In the genomic region with DNA sequence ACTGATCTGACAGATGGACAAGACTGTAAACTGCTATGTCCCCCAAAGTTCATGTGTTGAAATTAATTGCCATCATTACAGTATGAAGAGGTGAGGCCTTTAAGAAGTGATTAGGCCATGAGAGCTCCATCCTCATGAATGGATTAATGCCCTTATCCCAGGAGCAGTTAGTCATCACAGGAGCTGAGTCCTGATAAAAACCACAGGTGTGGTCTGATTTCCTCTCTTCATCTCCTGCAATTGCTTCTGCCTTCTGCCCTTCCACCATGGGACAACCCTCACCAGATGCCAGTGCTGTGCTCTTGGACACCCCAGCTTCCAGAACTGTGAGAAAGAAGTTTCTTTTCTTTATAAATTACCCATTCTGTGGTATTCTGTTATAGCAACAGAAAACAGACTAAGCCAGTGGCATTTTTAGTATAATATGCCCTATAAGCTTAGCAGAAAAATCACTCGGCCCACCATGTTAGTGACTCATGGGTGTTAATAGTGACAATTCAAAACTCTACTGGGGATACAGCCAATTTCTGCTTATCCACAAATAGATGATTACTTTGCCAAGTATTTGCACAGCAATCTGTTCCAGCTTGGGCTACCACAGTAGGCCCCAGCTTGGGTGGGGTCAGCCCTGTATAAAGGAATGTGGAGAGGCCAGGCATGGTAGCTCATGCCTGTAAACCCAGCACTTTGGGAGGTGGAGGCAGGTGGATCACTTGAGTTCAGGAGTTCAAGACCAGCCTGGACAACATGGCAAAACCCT, we compare ENCODE assay signal across 14 cellular contexts.
DNase-seq lines count a peak whose midpoint lies in the region; FAIRE-seq and TF ChIP-seq lines count a peak whose summit lies in the region.
"Had no signal": no experiment of that assay in that cellular context is flagged by ENCODE, and none has a peak within 500 bp of the region (broad histone marks: within the 10 kb centered on the region; RNA-seq: fewer than 3 reads in every experiment).

No MANE protein-coding gene starts in this region.

- no peaks in the 10 kb centered on the region for H3K27me3 ChIP-seq in bronchial epithelial cell (ENCODE audit: control insufficient read depth, insufficient read depth, low read length)
- H3K27me3 ChIP-seq: adrenal gland had no signal

- no peak for TF ChIP-seq CTCF in bronchial epithelial cell (IDR thresholded peaks at IDR 0.05; ENCODE audit: insufficient read depth, low read length, severe bottlenecking)

- DNase-seq in Ammon's horn (ENCODE audit: low spot score) (peak; percentile 38), LoVo (ENCODE audit: low spot score) (peak; percentile 34), bronchial epithelial cell (ENCODE audit: low read depth) (peak; percentile 93), middle frontal gyrus (ENCODE audit: extremely low spot score, low spot score) (peak; percentile 56), KBM-7 (no peak), SW 1271 (lab: John Stamatoyannopoulos, UW) (no peak), Kasumi-1 (lab: John Stamatoyannopoulos, UW) (no peak), NCI-H2107 (lab: John Stamatoyannopoulos, UW) (no peak)
- DNase-seq: adrenal gland; CD8-positive, alpha-beta memory T cell; endodermal cell; NCI-H1092; NK-92 treated with Interleukin-12 subunit alpha and Interleukin-12 subunit beta, amount 100 ng/mL, for 24 hours had no signal

- no peaks in the 10 kb centered on the region for H3K36me3 ChIP-seq in bronchial epithelial cell (ENCODE audit: control insufficient read depth, insufficient read depth, low read length)
- H3K36me3 ChIP-seq: adrenal gland had no signal

- FAIRE-seq in bronchial epithelial cell (lab: Jason Lieb, UNC) = peak; percentile 52
- FAIRE-seq: islet of Langerhans had no signal

- in situ Hi-C loops in KBM-7 (cut with MboI; ENCODE audit: low pct_unique_long_range_greater_than_20kb, low sequenced_read_pairs) = no loop called here

- no peak overlapping the region for H3K4me3 ChIP-seq in bronchial epithelial cell (ENCODE audit: low read depth, low read length)
- H3K4me3 ChIP-seq: adrenal gland had no signal

Comparison
In these comparisons a context has a peak if more than half of its experiments do, and no peak if none do; other contexts are left out.
1. DNase-seq: peak in Ammon's horn (single experiment), LoVo (single experiment), bronchial epithelial cell (single experiment) and middle frontal gyrus (single experiment); none in KBM-7 (single experiment), SW 1271 (0 of 2), Kasumi-1 (0 of 2) and NCI-H2107 (single experiment).